8 cellular contexts compared by ENCODE assay signal in the genomic region with DNA sequence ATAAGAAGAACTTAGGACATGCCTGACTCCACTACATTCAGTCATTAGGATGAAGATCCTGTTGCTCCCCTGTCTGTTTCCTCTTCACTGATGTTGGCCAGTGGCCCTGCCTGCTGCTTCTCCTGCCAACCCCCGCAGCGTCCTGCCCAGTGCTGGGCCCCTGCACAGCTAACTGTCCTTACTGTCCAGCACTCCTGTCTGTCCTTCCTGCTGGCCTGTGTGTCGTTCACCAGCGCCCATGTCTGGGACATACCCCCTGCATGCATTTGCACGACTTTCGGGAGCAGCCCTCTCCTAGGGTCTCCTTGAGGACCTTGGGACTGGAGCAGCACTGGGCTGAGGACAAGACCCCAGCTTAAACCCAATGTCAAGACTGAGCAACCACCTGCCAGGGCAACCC.
"Had no signal": no experiment of that assay in that cellular context is flagged by ENCODE, and none has a peak within 500 bp of the region (broad histone marks: within the 10 kb centered on the region; RNA-seq: fewer than 3 reads in every experiment).

No MANE protein-coding gene starts in this region.

- H2AFZ ChIP-seq: GM23338 had no signal

- H3K27ac ChIP-seq: HL-60 had no signal

- H3K4me3 ChIP-seq: GM23338, HAP-1 had no signal

- H3K4me1 ChIP-seq: HAP-1 had no signal

- H3K4me2 ChIP-seq: GM23338 had no signal

- H3K27me3 Mint-ChIP-seq: IgD-negative memory B cell had no signal

- H3K36me3 ChIP-seq: HAP-1 had no signal

- H3K27ac Mint-ChIP-seq: GM23338, HFFc6, IgD-negative memory B cell had no signal

- DNase-seq: H7, HFFc6 had no signal

- H3K4me3 Mint-ChIP-seq: GM23338, HFFc6, IgD-negative memory B cell had no signal

- H3K36me3 Mint-ChIP-seq: IgD-negative memory B cell had no signal

- H3K9me3 ChIP-seq: HAP-1 had no signal

- ATAC-seq: GM23338, HCT116, HepG2 had no signal

- FAIRE-seq: HepG2 had no signal

- H3K9me3 Mint-ChIP-seq: GM23338, HFFc6 had no signal

- H3K4me1 Mint-ChIP-seq: GM23338, IgD-negative memory B cell had no signal
